Comparison of ENCODE assay signal across 1 cellular context in the genomic region with DNA sequence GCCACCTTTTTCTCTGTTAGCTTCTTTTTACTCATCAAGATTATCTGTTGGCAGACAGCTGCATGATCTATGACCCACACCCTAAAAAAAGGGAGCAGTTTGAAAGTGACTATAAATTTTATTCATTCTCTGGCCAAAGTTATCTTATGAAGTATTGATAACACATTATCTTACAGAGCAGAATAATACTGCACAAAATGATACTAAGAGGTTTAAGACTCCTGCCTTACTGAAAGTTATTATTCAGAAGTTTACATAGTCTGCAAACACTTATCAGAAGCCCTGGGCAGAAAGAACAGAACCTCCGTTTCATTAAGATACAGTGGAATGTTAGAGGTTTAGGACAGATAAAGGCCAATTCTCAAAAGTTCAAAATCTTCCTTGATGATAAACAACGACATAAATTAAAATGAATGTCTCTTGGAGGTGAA.
TF ChIP-seq lines count a peak whose summit lies in the region.

No MANE protein-coding gene starts in this region.

TF ChIP-seq in K562, 482 proteins besides CTCF, POLR2A, EP300 and RAD21 (continued from another document):
- TF ChIP-seq, protein P1, sequence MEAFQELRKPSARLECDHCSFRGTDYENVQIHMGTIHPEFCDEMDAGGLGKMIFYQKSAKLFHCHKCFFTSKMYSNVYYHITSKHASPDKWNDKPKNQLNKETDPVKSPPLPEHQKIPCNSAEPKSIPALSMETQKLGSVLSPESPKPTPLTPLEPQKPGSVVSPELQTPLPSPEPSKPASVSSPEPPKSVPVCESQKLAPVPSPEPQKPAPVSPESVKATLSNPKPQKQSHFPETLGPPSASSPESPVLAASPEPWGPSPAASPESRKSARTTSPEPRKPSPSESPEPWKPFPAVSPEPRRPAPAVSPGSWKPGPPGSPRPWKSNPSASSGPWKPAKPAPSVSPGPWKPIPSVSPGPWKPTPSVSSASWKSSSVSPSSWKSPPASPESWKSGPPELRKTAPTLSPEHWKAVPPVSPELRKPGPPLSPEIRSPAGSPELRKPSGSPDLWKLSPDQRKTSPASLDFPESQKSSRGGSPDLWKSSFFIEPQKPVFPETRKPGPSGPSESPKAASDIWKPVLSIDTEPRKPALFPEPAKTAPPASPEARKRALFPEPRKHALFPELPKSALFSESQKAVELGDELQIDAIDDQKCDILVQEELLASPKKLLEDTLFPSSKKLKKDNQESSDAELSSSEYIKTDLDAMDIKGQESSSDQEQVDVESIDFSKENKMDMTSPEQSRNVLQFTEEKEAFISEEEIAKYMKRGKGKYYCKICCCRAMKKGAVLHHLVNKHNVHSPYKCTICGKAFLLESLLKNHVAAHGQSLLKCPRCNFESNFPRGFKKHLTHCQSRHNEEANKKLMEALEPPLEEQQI (IDR thresholded peaks at IDR 0.05) = peak; percentile 90
- TF ChIP-seq ARNT (IDR thresholded peaks at IDR 0.05) (peak; percentile 71 to 82; a peak in 3 of 4 replicates), FOSL1 (tag; conservative IDR thresholded peaks at IDR 0.05) (peak; percentile 79), ZNF785 (CRISPR knock-in tag; IDR thresholded peaks at IDR 0.05) (no peak), ATF1 (CRISPR knock-in tag; IDR thresholded peaks at IDR 0.05) (no peak), ATF1 (tag; IDR thresholded peaks at IDR 0.05) (no peak), GATAD2B (IDR thresholded peaks at IDR 0.05; ENCODE audit: borderline replicate concordance) (peak; percentile 60; the same call in 1 of the 2 replicates), HNRNPUL1 (IDR thresholded peaks at IDR 0.05; ENCODE audit: low read length) (no peak), ZNF583 (CRISPR knock-in tag; IDR thresholded peaks at IDR 0.05) (0 out of 2 replicates have a peak, but pooled peaks have one; percentile 28), NCOA4 (IDR thresholded peaks at IDR 0.05; ENCODE audit: partially characterized antibody) (peak; percentile 77), GTF2F1 (IDR thresholded peaks at IDR 0.05; ENCODE audit: low read depth, low read length) (no peak), ELF4 (CRISPR knock-in tag; IDR thresholded peaks at IDR 0.05) (peak; percentile 69; the same call in 1 of the 2 replicates), DPF2 (IDR thresholded peaks at IDR 0.05) (peak; percentile 98), MECOM (CRISPR knock-in tag; IDR thresholded peaks at IDR 0.05) (peak; percentile 99), HDAC1 (IDR thresholded peaks at IDR 0.05) (peak; percentile 43 to 84; a peak in 2 of 4 replicates), ADNP (tag; IDR thresholded peaks at IDR 0.05) (peak; percentile 59), TEAD4 (IDR thresholded peaks at IDR 0.05; ENCODE audit: low read length) (peak; percentile 99), TEAD4 (CRISPR knock-in tag; IDR thresholded peaks at IDR 0.05; ENCODE audit: borderline replicate concordance) (no peak), ZNF644 (tag; IDR thresholded peaks at IDR 0.05; ENCODE audit: low read depth) (peak; percentile 67), TBL1XR1 (IDR thresholded peaks at IDR 0.05; ENCODE audit: low read length in 2 of 2) (peak in 1 of 2 experiments; percentile 88; a peak in 2 of 4 replicates), EGR1 (conservative IDR thresholded peaks at IDR 0.05) (no peak), DMBX1 (CRISPR knock-in tag; IDR thresholded peaks at IDR 0.05; ENCODE audit: borderline replicate concordance) (0 out of 2 replicates have a peak, but pooled peaks have one; percentile 28), PML (IDR thresholded peaks at IDR 0.05; ENCODE audit: low read length) (peak; percentile 96), ZNF75A (CRISPR knock-in tag; IDR thresholded peaks at IDR 0.05) (peak; percentile 41; the same call in 1 of the 2 replicates), ZNF696 (CRISPR knock-in tag; conservative IDR thresholded peaks at IDR 0.05) (no peak; the same call in 1 of the 2 replicates), HEY1 (CRISPR knock-in tag; IDR thresholded peaks at IDR 0.05; ENCODE audit: borderline replicate concordance) (peak; percentile 59; the same call in 1 of the 2 replicates), MTA2 (IDR thresholded peaks at IDR 0.05; ENCODE audit: low read depth) (peak; percentile 93), ZNF764 (CRISPR knock-in tag; IDR thresholded peaks at IDR 0.05; ENCODE audit: low read depth) (no peak), HOXB6 (CRISPR knock-in tag; IDR thresholded peaks at IDR 0.05; ENCODE audit: borderline replicate concordance) (no peak), ARID1B (IDR thresholded peaks at IDR 0.05) (peak; percentile 99), ZC3H8 (IDR thresholded peaks at IDR 0.05) (no peak), NFIC (IDR thresholded peaks at IDR 0.05) (peak; percentile 87), GABPA (tag; conservative IDR thresholded peaks at IDR 0.05; ENCODE audit: low read depth) (no peak), GATAD2A (IDR thresholded peaks at IDR 0.05) (peak; percentile 45; the same call in 1 of the 2 replicates), RAD51 (IDR thresholded peaks at IDR 0.05; ENCODE audit: borderline replicate concordance, low read depth) (0 out of 2 replicates have a peak, but pooled peaks have one; percentile 8)
- TF ChIP-seq, protein P2, sequence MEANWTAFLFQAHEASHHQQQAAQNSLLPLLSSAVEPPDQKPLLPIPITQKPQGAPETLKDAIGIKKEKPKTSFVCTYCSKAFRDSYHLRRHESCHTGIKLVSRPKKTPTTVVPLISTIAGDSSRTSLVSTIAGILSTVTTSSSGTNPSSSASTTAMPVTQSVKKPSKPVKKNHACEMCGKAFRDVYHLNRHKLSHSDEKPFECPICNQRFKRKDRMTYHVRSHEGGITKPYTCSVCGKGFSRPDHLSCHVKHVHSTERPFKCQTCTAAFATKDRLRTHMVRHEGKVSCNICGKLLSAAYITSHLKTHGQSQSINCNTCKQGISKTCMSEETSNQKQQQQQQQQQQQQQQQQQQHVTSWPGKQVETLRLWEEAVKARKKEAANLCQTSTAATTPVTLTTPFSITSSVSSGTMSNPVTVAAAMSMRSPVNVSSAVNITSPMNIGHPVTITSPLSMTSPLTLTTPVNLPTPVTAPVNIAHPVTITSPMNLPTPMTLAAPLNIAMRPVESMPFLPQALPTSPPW (CRISPR knock-in tag; IDR thresholded peaks at IDR 0.05) = peak; percentile 27; the same call in 1 of the 2 replicates
- TF ChIP-seq, protein P3, sequence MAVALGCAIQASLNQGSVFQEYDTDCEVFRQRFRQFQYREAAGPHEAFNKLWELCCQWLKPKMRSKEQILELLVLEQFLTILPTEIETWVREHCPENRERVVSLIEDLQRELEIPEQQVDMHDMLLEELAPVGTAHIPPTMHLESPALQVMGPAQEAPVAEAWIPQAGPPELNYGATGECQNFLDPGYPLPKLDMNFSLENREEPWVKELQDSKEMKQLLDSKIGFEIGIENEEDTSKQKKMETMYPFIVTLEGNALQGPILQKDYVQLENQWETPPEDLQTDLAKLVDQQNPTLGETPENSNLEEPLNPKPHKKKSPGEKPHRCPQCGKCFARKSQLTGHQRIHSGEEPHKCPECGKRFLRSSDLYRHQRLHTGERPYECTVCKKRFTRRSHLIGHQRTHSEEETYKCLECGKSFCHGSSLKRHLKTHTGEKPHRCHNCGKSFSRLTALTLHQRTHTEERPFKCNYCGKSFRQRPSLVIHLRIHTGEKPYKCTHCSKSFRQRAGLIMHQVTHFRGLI (CRISPR knock-in tag; IDR thresholded peaks at IDR 0.05) = no peak
- TF ChIP-seq, protein P4, sequence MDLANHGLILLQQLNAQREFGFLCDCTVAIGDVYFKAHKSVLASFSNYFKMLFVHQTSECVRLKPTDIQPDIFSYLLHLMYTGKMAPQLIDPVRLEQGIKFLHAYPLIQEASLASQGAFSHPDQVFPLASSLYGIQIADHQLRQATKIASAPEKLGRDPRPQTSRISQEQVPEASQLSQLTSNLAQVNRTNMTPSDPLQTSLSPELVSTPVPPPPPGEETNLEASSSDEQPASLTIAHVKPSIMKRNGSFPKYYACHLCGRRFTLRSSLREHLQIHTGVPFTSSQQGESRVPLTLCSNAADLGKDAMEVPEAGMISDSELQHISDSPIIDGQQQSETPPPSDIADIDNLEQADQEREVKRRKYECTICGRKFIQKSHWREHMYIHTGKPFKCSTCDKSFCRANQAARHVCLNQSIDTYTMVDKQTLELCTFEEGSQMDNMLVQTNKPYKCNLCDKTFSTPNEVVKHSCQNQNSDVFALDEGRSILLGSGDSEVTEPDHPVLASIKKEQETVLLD (IDR thresholded peaks at IDR 0.05) = peak; percentile 38; the same call in 1 of the 2 replicates
- TF ChIP-seq, protein P5, sequence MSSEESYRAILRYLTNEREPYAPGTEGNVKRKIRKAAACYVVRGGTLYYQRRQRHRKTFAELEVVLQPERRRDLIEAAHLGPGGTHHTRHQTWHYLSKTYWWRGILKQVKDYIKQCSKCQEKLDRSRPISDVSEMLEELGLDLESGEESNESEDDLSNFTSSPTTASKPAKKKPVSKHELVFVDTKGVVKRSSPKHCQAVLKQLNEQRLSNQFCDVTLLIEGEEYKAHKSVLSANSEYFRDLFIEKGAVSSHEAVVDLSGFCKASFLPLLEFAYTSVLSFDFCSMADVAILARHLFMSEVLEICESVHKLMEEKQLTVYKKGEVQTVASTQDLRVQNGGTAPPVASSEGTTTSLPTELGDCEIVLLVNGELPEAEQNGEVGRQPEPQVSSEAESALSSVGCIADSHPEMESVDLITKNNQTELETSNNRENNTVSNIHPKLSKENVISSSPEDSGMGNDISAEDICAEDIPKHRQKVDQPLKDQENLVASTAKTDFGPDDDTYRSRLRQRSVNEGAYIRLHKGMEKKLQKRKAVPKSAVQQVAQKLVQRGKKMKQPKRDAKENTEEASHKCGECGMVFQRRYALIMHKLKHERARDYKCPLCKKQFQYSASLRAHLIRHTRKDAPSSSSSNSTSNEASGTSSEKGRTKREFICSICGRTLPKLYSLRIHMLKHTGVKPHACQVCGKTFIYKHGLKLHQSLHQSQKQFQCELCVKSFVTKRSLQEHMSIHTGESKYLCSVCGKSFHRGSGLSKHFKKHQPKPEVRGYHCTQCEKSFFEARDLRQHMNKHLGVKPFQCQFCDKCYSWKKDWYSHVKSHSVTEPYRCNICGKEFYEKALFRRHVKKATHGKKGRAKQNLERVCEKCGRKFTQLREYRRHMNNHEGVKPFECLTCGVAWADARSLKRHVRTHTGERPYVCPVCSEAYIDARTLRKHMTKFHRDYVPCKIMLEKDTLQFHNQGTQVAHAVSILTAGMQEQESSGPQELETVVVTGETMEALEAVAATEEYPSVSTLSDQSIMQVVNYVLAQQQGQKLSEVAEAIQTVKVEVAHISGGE (CRISPR knock-in tag; IDR thresholded peaks at IDR 0.05) = peak in 1 of 3 experiments; percentile 57; a peak in 1 of 6 replicates
- TF ChIP-seq, protein P6, sequence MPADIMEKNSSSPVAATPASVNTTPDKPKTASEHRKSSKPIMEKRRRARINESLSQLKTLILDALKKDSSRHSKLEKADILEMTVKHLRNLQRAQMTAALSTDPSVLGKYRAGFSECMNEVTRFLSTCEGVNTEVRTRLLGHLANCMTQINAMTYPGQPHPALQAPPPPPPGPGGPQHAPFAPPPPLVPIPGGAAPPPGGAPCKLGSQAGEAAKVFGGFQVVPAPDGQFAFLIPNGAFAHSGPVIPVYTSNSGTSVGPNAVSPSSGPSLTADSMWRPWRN (IDR thresholded peaks at IDR 0.05; ENCODE audit: low read depth) = peak; percentile 68
- TF ChIP-seq, protein P7, sequence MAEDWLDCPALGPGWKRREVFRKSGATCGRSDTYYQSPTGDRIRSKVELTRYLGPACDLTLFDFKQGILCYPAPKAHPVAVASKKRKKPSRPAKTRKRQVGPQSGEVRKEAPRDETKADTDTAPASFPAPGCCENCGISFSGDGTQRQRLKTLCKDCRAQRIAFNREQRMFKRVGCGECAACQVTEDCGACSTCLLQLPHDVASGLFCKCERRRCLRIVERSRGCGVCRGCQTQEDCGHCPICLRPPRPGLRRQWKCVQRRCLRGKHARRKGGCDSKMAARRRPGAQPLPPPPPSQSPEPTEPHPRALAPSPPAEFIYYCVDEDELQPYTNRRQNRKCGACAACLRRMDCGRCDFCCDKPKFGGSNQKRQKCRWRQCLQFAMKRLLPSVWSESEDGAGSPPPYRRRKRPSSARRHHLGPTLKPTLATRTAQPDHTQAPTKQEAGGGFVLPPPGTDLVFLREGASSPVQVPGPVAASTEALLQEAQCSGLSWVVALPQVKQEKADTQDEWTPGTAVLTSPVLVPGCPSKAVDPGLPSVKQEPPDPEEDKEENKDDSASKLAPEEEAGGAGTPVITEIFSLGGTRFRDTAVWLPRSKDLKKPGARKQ (CRISPR knock-in tag; IDR thresholded peaks at IDR 0.05) = no peak
